ENCODE assay signal across 13 cellular contexts in the genomic region with DNA sequence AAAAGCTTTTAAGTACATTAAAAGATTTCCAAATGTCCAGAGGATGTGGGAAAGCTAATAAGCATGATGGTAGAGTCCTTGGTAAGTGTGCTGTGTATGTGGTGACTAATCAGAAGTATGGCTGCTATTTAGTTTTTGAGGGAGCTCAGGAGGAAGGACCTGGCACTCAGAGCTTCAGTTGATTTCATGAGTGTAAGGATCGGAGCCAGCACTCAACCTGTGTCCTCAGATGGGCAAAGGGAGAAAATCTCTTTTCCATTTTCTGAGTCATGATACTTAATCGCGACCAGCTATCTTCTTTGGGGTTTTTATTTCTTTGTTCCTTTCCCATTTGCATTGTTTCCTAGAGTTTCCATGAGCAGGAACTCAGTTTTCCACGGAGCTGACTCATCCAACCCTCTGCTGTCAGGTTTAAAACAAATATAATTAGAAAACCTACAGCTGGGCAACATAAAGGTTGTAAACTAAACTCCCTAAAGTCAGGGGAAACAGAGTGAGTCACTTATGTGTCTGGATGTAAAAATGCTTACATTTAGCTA.
DNase-seq lines count a peak whose midpoint lies in the region; ATAC-seq, FAIRE-seq and TF ChIP-seq lines count a peak whose summit lies in the region.
"Had no signal": no experiment of that assay in that cellular context is flagged by ENCODE, and none has a peak within 500 bp of the region (broad histone marks: within the 10 kb centered on the region; RNA-seq: fewer than 3 reads in every experiment).

No MANE protein-coding gene starts in this region.

- H3K9me3 ChIP-seq in A549, result no peaks in the 10 kb centered on the region
- no peaks in the 10 kb centered on the region for H3K9me3 ChIP-seq in adipocyte (ENCODE audit: control insufficient read depth, low read length)

- no peak for TF ChIP-seq RAD21 in A549 (conservative IDR thresholded peaks at IDR 0.05 in 1 of 2, IDR thresholded peaks at IDR 0.05 in 1 of 2)

- ATAC-seq in A549, result peak; percentile 75 to 85
- no peak for ATAC-seq in left lobe of liver
- ATAC-seq in GM21526 (IDR thresholded peaks at IDR 0.05; ENCODE audit: low FRiP score, unreplicated experiment), result no peak
- no peak for ATAC-seq in HG03280 (IDR thresholded peaks at IDR 0.05; ENCODE audit: unreplicated experiment)

- FAIRE-seq in A549 (lab: Jason Lieb, UNC) (no peak), islet of Langerhans (lab: Jason Lieb, UNC) (peak; percentile 38)
- FAIRE-seq: GM18507 had no signal

- TF ChIP-seq EP300 in A549 (IDR thresholded peaks at IDR 0.05), result no peak

- H3K4me3 ChIP-seq in A549, result no peak overlapping the region
- no peak overlapping the region for H3K4me3 ChIP-seq in adipocyte (ENCODE audit: low read length)

- POLR2A ChIA-PET in A549 (lab: Yijun Ruan, JAX), result interaction anchor here (0.6 to 1.7 kb wide), 2 partner anchors 213 to 976 kb away, joined by 4 to 5 read pairs; a partner anchor contains a TSS

- peak overlapping the region; percentile 38 for H3K4me2 ChIP-seq in A549

- H3K36me3 ChIP-seq in adipocyte (ENCODE audit: control insufficient read depth, insufficient read depth, low read length, severe bottlenecking), result peaks cover 7% of the 10 kb centered on the region

- CTCF ChIA-PET in A549 (lab: Yijun Ruan, JAX), result interaction anchor here (0.6 to 12.4 kb wide), 9 partner anchors 10 to 1012 kb away, joined by 3 to 118 read pairs (median 5); no protein-coding TSS in a partner anchor

- peak overlapping the region; percentile 16 to 56; a peak in 4 of 6 replicates for H3K27ac ChIP-seq in A549

- peak in 1 of 2 experiments; percentile 31 for DNase-seq in A549 (ENCODE audit: low read depth in 1 of 2, low spot score in 1 of 2)
- peak; percentile 96 for DNase-seq in HCEC 1CT
- peak; percentile 49 for DNase-seq in adipocyte (ENCODE audit: low read depth)
- no peak for DNase-seq in left lobe of liver (ENCODE audit: low spot score)
- no peak for DNase-seq in NCI-H128 (lab: John Stamatoyannopoulos, UW; ENCODE audit: unreplicated experiment)
- DNase-seq: activated naive CD4-positive, alpha-beta T cell treated with anti-CD3 and anti-CD28 coated beads, Interleukin-2, amount 50 U/mL, for 16 hours; CD4-positive, alpha-beta memory T cell; glutamatergic neuron; NCI-H524 treated with DMSO at 0.1 percent for 48 hours had no signal

- no peak for TF ChIP-seq POLR2A in A549 (IDR thresholded peaks at IDR 0.05; ENCODE audit: low read length)

- 18% methylated on average over 4 of the region's 4 CpGs for WGBS in A549 (ENCODE audit: missing lambda C conversion rate)

- H3K4me1 ChIP-seq in A549 (peaks cover 14% of the 10 kb centered on the region; the same call in 2 of the 3 replicates), adipocyte (ENCODE audit: control insufficient read depth, insufficient read depth, low read length) (no peaks in the 10 kb centered on the region)

- H3K9ac ChIP-seq in adipocyte (ENCODE audit: low read length), result no peak overlapping the region

- TF ChIP-seq CTCF in A549 (IDR thresholded peaks at IDR 0.05), result no peak

- H3K27me3 ChIP-seq in adipocyte (replicated peaks; ENCODE audit: control insufficient read depth, insufficient read depth, low read length), result no peaks in the 10 kb centered on the region

TF ChIP-seq in A549, 52 proteins besides CTCF, POLR2A, EP300 and RAD21:
- TF ChIP-seq JUNB (IDR thresholded peaks at IDR 0.05) (0 out of 2 replicates have a peak, but pooled peaks have one; percentile 22), ZFP36 (IDR thresholded peaks at IDR 0.05; ENCODE audit: borderline replicate concordance, partially characterized antibody) (no peak)

Comparison
In these comparisons a context has a peak if more than half of its experiments do, and no peak if none do; other contexts are left out.
1. ATAC-seq: peak in A549 (2 of 2); none in left lobe of liver (single experiment), GM21526 (single experiment) and HG03280 (single experiment).
2. DNase-seq: peak in HCEC 1CT (single experiment) and adipocyte (single experiment); none in left lobe of liver (single experiment) and NCI-H128 (single experiment).